ENCODE assay signal across 8 cellular contexts in the genomic region with DNA sequence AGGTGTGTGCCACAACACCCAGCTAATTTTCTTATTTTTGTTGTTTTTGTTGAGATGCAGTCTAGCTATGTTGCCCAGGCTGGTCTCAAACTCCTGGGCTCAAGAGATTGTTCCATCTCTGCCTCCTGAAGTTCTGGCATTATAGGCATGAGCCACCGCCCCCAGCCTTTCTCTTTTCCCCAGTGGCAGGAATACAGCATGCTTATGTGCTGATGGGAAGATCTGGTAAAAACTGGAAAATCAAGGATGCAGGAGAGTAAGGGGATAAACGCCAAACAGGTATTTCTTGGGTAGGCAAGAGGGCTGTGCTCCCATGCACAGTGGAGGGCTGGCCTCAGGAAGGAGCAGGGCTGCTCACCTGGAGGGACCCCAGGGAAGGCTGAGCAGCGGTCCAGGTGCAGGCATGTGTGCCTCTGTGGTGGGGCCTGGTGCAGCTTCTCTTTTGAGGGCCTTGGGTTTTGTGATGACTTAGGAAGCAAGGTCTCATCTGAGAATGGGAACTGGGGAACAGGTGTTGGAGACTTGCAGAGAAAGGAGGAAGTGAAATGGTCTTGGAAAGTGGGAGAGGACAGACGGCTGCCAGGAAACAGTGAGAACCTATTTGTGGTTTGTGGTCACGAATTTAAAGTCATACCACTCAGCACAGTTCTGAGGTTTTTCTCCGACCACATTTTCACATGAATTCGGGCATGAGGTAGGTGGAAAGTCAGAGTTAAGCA.
DNase-seq lines count a peak whose midpoint lies in the region; ATAC-seq and TF ChIP-seq lines count a peak whose summit lies in the region.

No MANE protein-coding gene starts in this region.

- H3K27me3 ChIP-seq in upper lobe of right lung: no peaks in the 10 kb centered on the region

- H3K27ac ChIP-seq in upper lobe of right lung: no peak overlapping the region

- no peaks in the 10 kb centered on the region for H3K4me1 ChIP-seq in upper lobe of right lung

- DNase-seq in Kasumi-1 (lab: John Stamatoyannopoulos, UW) (peak; percentile 45 to 47), astrocyte of the hippocampus (ENCODE audit: low read depth, low spot score) (peak; percentile 91), glutamatergic neuron (no peak), iPS-NIHi11 (ENCODE audit: low spot score) (no peak), upper lobe of right lung (no peak), occipital lobe (lab: John Stamatoyannopoulos, UW) (no peak)

- ATAC-seq in GM18502 (IDR thresholded peaks at IDR 0.05; ENCODE audit: poor library complexity, unreplicated experiment): peak; percentile 85
- ATAC-seq in GM21723 (IDR thresholded peaks at IDR 0.05; ENCODE audit: unreplicated experiment): peak; percentile 78
- no peak for ATAC-seq in upper lobe of right lung

- H3K9me3 Mint-ChIP-seq in glutamatergic neuron (ENCODE audit: unreplicated experiment): peaks cover 12% of the 10 kb centered on the region

- no peaks in the 10 kb centered on the region for H3K9me3 ChIP-seq in upper lobe of right lung

- no peak overlapping the region for H3K4me3 ChIP-seq in upper lobe of right lung

- H3K27ac Mint-ChIP-seq in glutamatergic neuron (ENCODE audit: unreplicated experiment): no peak overlapping the region

- H3K36me3 ChIP-seq in upper lobe of right lung: no peaks in the 10 kb centered on the region

- peaks cover 23% of the 10 kb centered on the region for H3K4me1 Mint-ChIP-seq in glutamatergic neuron (ENCODE audit: low read depth, unreplicated experiment)

- intact Hi-C loops in upper lobe of right lung (cut with DNase I): no loop called here

- no peak for TF ChIP-seq CTCF in glutamatergic neuron (IDR thresholded peaks at IDR 0.05; ENCODE audit: partially characterized antibody, unreplicated experiment)
- TF ChIP-seq CTCF in upper lobe of right lung (IDR thresholded peaks at IDR 0.05): no peak

- H3K27me3 Mint-ChIP-seq in glutamatergic neuron (ENCODE audit: unreplicated experiment): peaks cover 14% of the 10 kb centered on the region

- no peak overlapping the region for H3K4me3 Mint-ChIP-seq in glutamatergic neuron (ENCODE audit: unreplicated experiment)

- H3K36me3 Mint-ChIP-seq in glutamatergic neuron (ENCODE audit: unreplicated experiment): no peaks in the 10 kb centered on the region

Comparison
In these comparisons a context has a peak if more than half of its experiments do, and no peak if none do; other contexts are left out.
1. DNase-seq: peak in Kasumi-1 (2 of 2) and astrocyte of the hippocampus (single experiment); none in glutamatergic neuron (single experiment), iPS-NIHi11 (single experiment), upper lobe of right lung (single experiment) and occipital lobe (single experiment).